18 cellular contexts compared by ENCODE assay signal in the genomic region with DNA sequence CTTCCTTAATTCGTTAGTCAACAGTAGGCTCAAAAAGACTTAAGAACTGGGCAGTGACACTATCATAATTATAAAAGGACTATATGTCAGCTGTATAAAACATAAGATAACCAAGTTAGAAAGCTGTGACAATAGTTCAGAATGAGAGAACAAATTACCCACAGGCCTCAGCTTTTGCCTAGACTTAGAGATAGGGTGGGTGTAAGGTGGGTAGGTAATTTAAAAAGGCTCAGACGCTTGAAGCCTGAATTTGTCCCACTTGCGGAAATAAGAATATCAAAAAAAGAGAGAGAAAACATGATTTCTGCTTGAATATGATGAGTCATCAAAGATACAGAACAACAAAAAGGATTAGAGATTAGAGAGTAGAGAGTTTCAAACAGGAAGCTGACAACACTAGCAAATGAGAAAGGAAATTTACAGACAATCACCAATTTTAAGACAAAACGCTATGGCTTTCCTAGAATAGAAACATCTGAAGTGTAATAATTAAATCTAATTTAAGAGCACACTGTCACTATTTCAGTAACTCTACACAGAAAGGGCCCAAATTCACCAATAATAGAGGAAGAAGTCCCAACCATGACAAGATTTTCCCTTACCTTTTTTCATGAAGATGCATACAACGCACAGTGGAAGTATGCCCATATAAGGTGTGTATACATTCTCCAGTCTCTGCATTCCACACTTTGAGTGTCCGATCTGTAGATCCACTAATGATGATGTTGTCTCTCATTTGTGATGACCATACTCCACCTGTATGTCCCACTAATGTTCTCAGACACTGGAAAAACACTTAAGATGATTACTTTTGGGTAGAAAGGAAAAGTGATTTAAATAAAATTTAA.
DNase-seq lines count a peak whose midpoint lies in the region; ATAC-seq and TF ChIP-seq lines count a peak whose summit lies in the region.
"Had no signal": no experiment of that assay in that cellular context is flagged by ENCODE, and none has a peak within 500 bp of the region (broad histone marks: within the 10 kb centered on the region; RNA-seq: fewer than 3 reads in every experiment).

No MANE protein-coding gene starts in this region.

- in situ Hi-C loops in GM23248 (cut with MboI): no loop called here

- H3K36me3 ChIP-seq in GM23248 (ENCODE audit: low read depth): peaks cover 52% of the 10 kb centered on the region
- H3K36me3 ChIP-seq in effector memory CD4-positive, alpha-beta T cell (ENCODE audit: control insufficient read depth, insufficient read depth, low read length): peaks cover 17% of the 10 kb centered on the region

- CTCF ChIA-PET in WTC11 (lab: Charles Lee): no interaction called here

- TF ChIP-seq CTCF in WTC11 (IDR thresholded peaks at IDR 0.05): no peak

- H3F3A ChIP-seq in GM23248 (ENCODE audit: insufficient read depth): no peaks in the 10 kb centered on the region

- no peak overlapping the region for H2AFZ ChIP-seq in GM23248

- no peak overlapping the region for H3K4me3 ChIP-seq in GM23248
- H3K4me3 ChIP-seq in effector memory CD4-positive, alpha-beta T cell (ENCODE audit: insufficient read depth, low read depth, low read length, poor library complexity, severe bottlenecking): no peak overlapping the region
- H3K4me3 ChIP-seq: thyroid gland had no signal

- POLR2A ChIA-PET in WTC11 (lab: Charles Lee): no interaction called here

- H3K9me3 Mint-ChIP-seq in activated CD4-positive, alpha-beta T cell treated with anti-CD3 and anti-CD28 coated beads, Interleukin-2, amount 10 ng/mL, durations not matched to agents 24 days and 14 days: peaks cover 9% of the 10 kb centered on the region
- H3K9me3 Mint-ChIP-seq in WTC11: no peaks in the 10 kb centered on the region
- H3K9me3 Mint-ChIP-seq: CD14-positive monocyte; stimulated activated memory B cell treated with anti-CD40 and anti-IgM and Interleukin-4, amounts not matched to agents 10 μg/mL and 1 μg/mL and 100 μg/mL, for 72 hours had no signal

- H3K79me2 ChIP-seq in GM23248 (ENCODE audit: insufficient read depth): no peaks in the 10 kb centered on the region

- H3K27ac ChIP-seq in GM23248: peak overlapping the region; percentile 46
- no peak overlapping the region for H3K27ac ChIP-seq in effector memory CD4-positive, alpha-beta T cell (ENCODE audit: insufficient read depth, low read length, poor library complexity, severe bottlenecking)
- H3K27ac ChIP-seq: thyroid gland had no signal

- peaks cover 63% of the 10 kb centered on the region for H3K36me3 Mint-ChIP-seq in activated CD4-positive, alpha-beta T cell treated with anti-CD3 and anti-CD28 coated beads, Interleukin-2, amount 10 ng/mL, durations not matched to agents 24 days and 14 days (ENCODE audit: low read depth)
- peaks cover 9% of the 10 kb centered on the region for H3K36me3 Mint-ChIP-seq in WTC11

- H3K27me3 ChIP-seq in GM23248 (replicated peaks; ENCODE audit: insufficient read depth): no peaks in the 10 kb centered on the region
- no peaks in the 10 kb centered on the region for H3K27me3 ChIP-seq in effector memory CD4-positive, alpha-beta T cell (replicated peaks; ENCODE audit: control insufficient read depth, insufficient read depth, low read length, poor library complexity, severe bottlenecking)
- H3K27me3 ChIP-seq: thyroid gland had no signal

- H3K4me2 ChIP-seq in GM23248 (ENCODE audit: unreplicated experiment): no peak overlapping the region

- no peaks in the 10 kb centered on the region for H3K9me3 ChIP-seq in GM23248 (ENCODE audit: low read depth)
- no peaks in the 10 kb centered on the region for H3K9me3 ChIP-seq in effector memory CD4-positive, alpha-beta T cell (ENCODE audit: control insufficient read depth, low read length)
- H3K9me3 ChIP-seq: thyroid gland had no signal

- peak overlapping the region; percentile 29 for H3K4me3 Mint-ChIP-seq in activated CD4-positive, alpha-beta T cell treated with anti-CD3 and anti-CD28 coated beads, Interleukin-2, amount 10 ng/mL, durations not matched to agents 24 days and 14 days
- no peak overlapping the region for H3K4me3 Mint-ChIP-seq in WTC11
- H3K4me3 Mint-ChIP-seq: CD14-positive monocyte; stimulated activated memory B cell treated with anti-CD40 and anti-IgM and Interleukin-4, amounts not matched to agents 10 μg/mL and 1 μg/mL and 100 μg/mL, for 72 hours had no signal

- peak overlapping the region; percentile 66 for H3K27ac Mint-ChIP-seq in activated CD4-positive, alpha-beta T cell treated with anti-CD3 and anti-CD28 coated beads, Interleukin-2, amount 10 ng/mL, durations not matched to agents 24 days and 14 days
- 0 out of 2 replicates have a peak overlapping the region, but pooled peaks have one; percentile 43 for H3K27ac Mint-ChIP-seq in WTC11
- H3K27ac Mint-ChIP-seq: stimulated activated memory B cell treated with anti-CD40 and anti-IgM and Interleukin-4, amounts not matched to agents 10 μg/mL and 1 μg/mL and 100 μg/mL, for 72 hours had no signal

- 98% methylated on average over 6 of the region's 6 CpGs for WGBS in GM23248 (ENCODE audit: low coverage in 1 of 2, low lambda C conversion rate in 2 of 2, missing lambda C conversion rate in 2 of 2), 2 experiments

- H4K20me1 ChIP-seq in GM23248 (ENCODE audit: insufficient read depth): no peaks in the 10 kb centered on the region

- DNase-seq in activated CD4-positive, alpha-beta T cell treated with anti-CD3 and anti-CD28 coated beads, Interleukin-2, amount 10 ng/mL, durations not matched to agents 24 days and 14 days: no peak
- no peak for DNase-seq in activated CD4-positive, alpha-beta T cell treated with anti-CD3 and anti-CD28 coated beads, Interleukin-2, amount 50 U/mL, for 1 hour
- DNase-seq in GM23248: no peak
- DNase-seq in WTC11 (ENCODE audit: low spot score): no peak
- peak; percentile 14 for DNase-seq in iris pigment epithelial cell (ENCODE audit: low read depth)
- no peak for DNase-seq in NAMALWA (ENCODE audit: low spot score)
- no peak for DNase-seq in NCI-H128 (lab: John Stamatoyannopoulos, UW; ENCODE audit: unreplicated experiment)
- no peak for DNase-seq in effector memory CD4-positive, alpha-beta T cell
- DNase-seq: 8988T, DMS79 treated with DMSO at 0.1 percent for 48 hours, erythroblast, left colon, NCI-H1694 treated with DMSO at 0.1 percent for 48 hours, NCI-H510A, thyroid gland had no signal

- H3K9me2 ChIP-seq in GM23248 (ENCODE audit: insufficient read depth): no peaks in the 10 kb centered on the region

- H3K9ac ChIP-seq in GM23248: no peak overlapping the region

- H3K27me3 Mint-ChIP-seq in activated CD4-positive, alpha-beta T cell treated with anti-CD3 and anti-CD28 coated beads, Interleukin-2, amount 10 ng/mL, durations not matched to agents 24 days and 14 days: no peaks in the 10 kb centered on the region
- H3K27me3 Mint-ChIP-seq in WTC11 (ENCODE audit: low read depth): no peaks in the 10 kb centered on the region
- H3K27me3 Mint-ChIP-seq: stimulated activated memory B cell treated with anti-CD40 and anti-IgM and Interleukin-4, amounts not matched to agents 10 μg/mL and 1 μg/mL and 100 μg/mL, for 72 hours had no signal

- peaks cover 11% of the 10 kb centered on the region for H3K4me1 Mint-ChIP-seq in activated CD4-positive, alpha-beta T cell treated with anti-CD3 and anti-CD28 coated beads, Interleukin-2, amount 10 ng/mL, durations not matched to agents 24 days and 14 days
- no peaks in the 10 kb centered on the region for H3K4me1 Mint-ChIP-seq in WTC11
- H3K4me1 Mint-ChIP-seq: CD14-positive monocyte; stimulated activated memory B cell treated with anti-CD40 and anti-IgM and Interleukin-4, amounts not matched to agents 10 μg/mL and 1 μg/mL and 100 μg/mL, for 72 hours had no signal

- no peak for ATAC-seq in WTC11
- ATAC-seq: left colon; Right ventricle myocardium inferior; stimulated activated memory B cell treated with anti-CD40 and anti-IgM and Interleukin-4, amounts not matched to agents 10 μg/mL and 1 μg/mL and 100 μg/mL, for 72 hours had no signal

- H3K4me1 ChIP-seq in GM23248 (ENCODE audit: insufficient read depth): peaks cover 16% of the 10 kb centered on the region
- no peaks in the 10 kb centered on the region for H3K4me1 ChIP-seq in effector memory CD4-positive, alpha-beta T cell (ENCODE audit: control insufficient read depth, insufficient read depth, low read length, poor library complexity, severe bottlenecking)
- H3K4me1 ChIP-seq: thyroid gland had no signal

- intact Hi-C loops in activated CD4-positive, alpha-beta T cell treated with anti-CD3 and anti-CD28 coated beads, Interleukin-2, amount 10 ng/mL, durations not matched to agents 24 days and 14 days (cut with micrococcal nuclease): no loop called here

TF ChIP-seq in WTC11, 78 proteins besides CTCF, POLR2A, EP300 and RAD21 (continues in another document):
- TF ChIP-seq MXD4 (CRISPR knock-in tag; IDR thresholded peaks at IDR 0.05; ENCODE audit: borderline replicate concordance) (no peak), TP53 (CRISPR knock-in tag; IDR thresholded peaks at IDR 0.05) (no peak), FOXK1 (CRISPR knock-in tag; IDR thresholded peaks at IDR 0.05) (no peak), TEAD1 (CRISPR knock-in tag; IDR thresholded peaks at IDR 0.05) (no peak), SP1 (CRISPR knock-in tag; conservative IDR thresholded peaks at IDR 0.05) (no peak), ZNF671 (CRISPR knock-in tag; IDR thresholded peaks at IDR 0.05) (no peak), GABPB1 (CRISPR knock-in tag; IDR thresholded peaks at IDR 0.05) (no peak), ZNF121 (CRISPR knock-in tag; IDR thresholded peaks at IDR 0.05) (no peak), CREM (CRISPR knock-in tag; IDR thresholded peaks at IDR 0.05) (no peak), JUN (CRISPR knock-in tag; IDR thresholded peaks at IDR 0.05) (no peak)
- TF ChIP-seq, protein P1, sequence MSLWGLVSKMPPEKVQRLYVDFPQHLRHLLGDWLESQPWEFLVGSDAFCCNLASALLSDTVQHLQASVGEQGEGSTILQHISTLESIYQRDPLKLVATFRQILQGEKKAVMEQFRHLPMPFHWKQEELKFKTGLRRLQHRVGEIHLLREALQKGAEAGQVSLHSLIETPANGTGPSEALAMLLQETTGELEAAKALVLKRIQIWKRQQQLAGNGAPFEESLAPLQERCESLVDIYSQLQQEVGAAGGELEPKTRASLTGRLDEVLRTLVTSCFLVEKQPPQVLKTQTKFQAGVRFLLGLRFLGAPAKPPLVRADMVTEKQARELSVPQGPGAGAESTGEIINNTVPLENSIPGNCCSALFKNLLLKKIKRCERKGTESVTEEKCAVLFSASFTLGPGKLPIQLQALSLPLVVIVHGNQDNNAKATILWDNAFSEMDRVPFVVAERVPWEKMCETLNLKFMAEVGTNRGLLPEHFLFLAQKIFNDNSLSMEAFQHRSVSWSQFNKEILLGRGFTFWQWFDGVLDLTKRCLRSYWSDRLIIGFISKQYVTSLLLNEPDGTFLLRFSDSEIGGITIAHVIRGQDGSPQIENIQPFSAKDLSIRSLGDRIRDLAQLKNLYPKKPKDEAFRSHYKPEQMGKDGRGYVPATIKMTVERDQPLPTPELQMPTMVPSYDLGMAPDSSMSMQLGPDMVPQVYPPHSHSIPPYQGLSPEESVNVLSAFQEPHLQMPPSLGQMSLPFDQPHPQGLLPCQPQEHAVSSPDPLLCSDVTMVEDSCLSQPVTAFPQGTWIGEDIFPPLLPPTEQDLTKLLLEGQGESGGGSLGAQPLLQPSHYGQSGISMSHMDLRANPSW (CRISPR knock-in tag; conservative IDR thresholded peaks at IDR 0.05; ENCODE audit: low read depth): no peak
